Comparison of ENCODE assay signal across 9 cellular contexts in the genomic region with DNA sequence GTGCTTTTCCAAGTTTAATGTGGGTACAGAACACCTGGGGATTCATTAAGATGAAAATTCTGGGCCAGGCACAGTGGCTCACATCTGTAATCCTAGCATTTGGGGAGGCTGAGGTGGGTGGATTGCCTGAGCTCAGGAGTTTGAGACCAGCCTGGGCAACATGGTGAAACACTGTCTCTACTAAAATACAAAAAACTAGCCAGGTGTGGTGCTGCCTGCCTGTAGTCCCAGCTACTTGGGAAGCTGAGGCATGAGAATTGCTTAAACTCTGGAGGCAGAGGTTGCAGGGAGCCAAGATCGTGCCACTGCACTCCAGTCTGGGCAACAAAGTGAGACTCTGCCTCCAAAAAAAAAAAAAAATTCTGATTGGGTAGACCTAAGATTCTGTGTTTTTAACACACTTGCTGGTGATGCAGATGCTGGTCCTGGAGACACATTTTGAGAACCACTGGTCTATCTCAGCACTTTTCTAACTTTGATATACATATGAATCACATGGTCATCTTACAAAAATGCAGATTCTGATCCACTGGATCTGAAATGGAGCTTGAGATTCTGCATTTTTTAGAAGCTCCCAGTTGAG.
"Had no signal": no experiment of that assay in that cellular context is flagged by ENCODE, and none has a peak within 500 bp of the region (broad histone marks: within the 10 kb centered on the region; RNA-seq: fewer than 3 reads in every experiment).

No MANE protein-coding gene starts in this region.

- DNase-seq: activated effector memory CD4-positive, alpha-beta T cell treated with Interleukin-2 at 50 U/mL for 16 hours; caudate nucleus; effector CD8-positive, alpha-beta T cell; heart left ventricle; left colon; midbrain; retina; SHP77 treated with DMSO at 0.1 percent for 48 hours; upper lobe of right lung had no signal

- ATAC-seq: left colon, upper lobe of right lung had no signal
